ENCODE assay signal across 13 cellular contexts in the genomic region with DNA sequence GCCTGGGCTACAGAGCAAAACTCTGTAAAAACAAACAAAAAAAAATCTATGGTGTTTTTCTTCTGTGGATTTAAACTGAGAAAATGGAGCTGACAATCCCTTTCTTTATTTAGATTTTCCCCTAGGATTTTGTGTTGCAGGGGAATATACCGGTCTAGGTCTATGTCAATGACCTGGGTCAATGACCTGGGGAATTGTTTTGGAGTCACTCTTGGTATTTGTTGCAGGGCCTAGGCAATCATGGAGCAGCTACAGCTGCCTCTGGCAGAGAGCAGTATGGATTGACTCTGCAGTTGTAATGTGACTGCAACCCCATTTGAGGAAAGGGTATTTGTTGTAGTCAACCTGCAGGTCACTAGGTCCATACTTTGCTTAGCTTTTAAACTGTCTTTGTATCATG.
"Had no signal": no experiment of that assay in that cellular context is flagged by ENCODE, and none has a peak within 500 bp of the region (broad histone marks: within the 10 kb centered on the region; RNA-seq: fewer than 3 reads in every experiment).

No MANE protein-coding gene starts in this region.

- ATAC-seq: esophagus mucosa, natural killer cell had no signal

- H3K4me1 Mint-ChIP-seq: central memory CD8-positive, alpha-beta T cell; natural killer cell; stimulated activated memory B cell treated with anti-CD40 and anti-IgM and Interleukin-4, amounts not matched to agents 10 μg/mL and 1 μg/mL and 100 μg/mL, for 72 hours had no signal

- H3K4me3 Mint-ChIP-seq: central memory CD8-positive, alpha-beta T cell; natural killer cell; stimulated activated memory B cell treated with anti-CD40 and anti-IgM and Interleukin-4, amounts not matched to agents 10 μg/mL and 1 μg/mL and 100 μg/mL, for 72 hours; stimulated activated naive CD8-positive, alpha-beta T cell treated with anti-CD3 and anti-CD28 coated beads, Interleukin-15, Interleukin-2, amounts not matched to agents 100 ng/mL and 50 ng/mL, for 24 hours had no signal

- DNase-seq: cortex of kidney; effector memory CD4-positive, alpha-beta T cell; left ventricle myocardium superior; natural killer cell; spleen; stimulated activated CD4-positive, alpha-beta T cell treated with anti-CD3 and anti-CD28 coated beads, Interleukin-15, amount 100 ng/mL, for 24 hours; stimulated activated CD4-positive, alpha-beta T cell treated with anti-CD3 and anti-CD28 coated beads, Interleukin-1b, Interleukin-23, amount 100 ng/mL, for 48 hours; stimulated activated CD4-positive, alpha-beta T cell treated with anti-CD3 and anti-CD28 coated beads, Interleukin-4, amount 100 ng/mL, for 24 hours; testis had no signal

- H3K9me3 Mint-ChIP-seq: central memory CD8-positive, alpha-beta T cell; stimulated activated naive CD8-positive, alpha-beta T cell treated with anti-CD3 and anti-CD28 coated beads, Interleukin-15, Interleukin-2, amounts not matched to agents 100 ng/mL and 50 ng/mL, for 24 hours had no signal

- H3K36me3 Mint-ChIP-seq: natural killer cell; stimulated activated memory B cell treated with anti-CD40 and anti-IgM and Interleukin-4, amounts not matched to agents 10 μg/mL and 1 μg/mL and 100 μg/mL, for 72 hours had no signal

- H3K27ac Mint-ChIP-seq: natural killer cell; stimulated activated memory B cell treated with anti-CD40 and anti-IgM and Interleukin-4, amounts not matched to agents 10 μg/mL and 1 μg/mL and 100 μg/mL, for 72 hours; stimulated activated naive CD8-positive, alpha-beta T cell treated with anti-CD3 and anti-CD28 coated beads, Interleukin-15, Interleukin-2, amounts not matched to agents 100 ng/mL and 50 ng/mL, for 24 hours had no signal
